In the genomic region with DNA sequence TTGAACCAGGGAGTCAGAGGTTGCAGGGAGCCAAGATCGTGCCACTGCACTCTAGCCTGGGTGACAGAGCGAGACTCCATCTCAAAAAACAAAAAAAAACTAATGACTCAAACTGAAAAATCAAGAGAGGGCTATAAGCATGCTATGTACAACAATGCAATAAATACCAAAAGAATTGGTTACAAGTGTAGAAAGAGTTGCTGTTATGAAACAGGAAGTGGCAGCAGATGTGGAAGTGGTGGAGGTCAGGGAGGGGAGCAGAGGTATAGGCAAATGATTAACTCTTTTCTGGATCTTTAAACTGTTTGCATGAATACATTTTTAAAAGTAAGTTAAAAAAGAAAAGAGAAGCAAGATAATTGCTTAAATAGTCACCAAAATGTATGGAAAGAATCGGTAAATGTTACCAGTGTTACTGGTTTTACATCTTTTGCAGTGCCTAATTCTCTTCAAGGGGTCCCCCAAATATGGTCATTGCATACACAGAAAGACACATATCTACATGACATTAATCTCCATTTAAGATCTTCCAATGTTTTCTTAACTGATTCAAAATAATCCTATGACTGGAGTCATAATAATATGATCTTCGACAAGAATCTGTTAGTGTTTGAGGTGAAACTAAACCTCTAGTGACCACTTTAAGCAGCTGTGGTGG, we compare ENCODE assay signal across 10 cellular contexts. TPM values are rescaled to one million over a fixed set of nuclear protein-coding genes. Genes with fewer than 3 reads are reported as not detected.
DNase-seq lines count a peak whose midpoint lies in the region; ATAC-seq and TF ChIP-seq lines count a peak whose summit lies in the region.
"Had no signal": no experiment of that assay in that cellular context is flagged by ENCODE, and none has a peak within 500 bp of the region (broad histone marks: within the 10 kb centered on the region; RNA-seq: fewer than 3 reads in every experiment).

No MANE protein-coding gene starts in this region.

- peaks cover 2% of the 10 kb centered on the region for H3K9me3 Mint-ChIP-seq in neural progenitor cell

- no peak overlapping the region for H3K9ac ChIP-seq in neural progenitor cell

- no peaks in the 10 kb centered on the region for H3K36me3 ChIP-seq in neural progenitor cell

- no peaks in the 10 kb centered on the region for H3K36me3 Mint-ChIP-seq in neural progenitor cell

- H4K20me1 ChIP-seq in neural progenitor cell (ENCODE audit: low read depth) = no peaks in the 10 kb centered on the region

- H3K27me3 ChIP-seq in neural progenitor cell = no peaks in the 10 kb centered on the region

- no peak overlapping the region for H3K27ac Mint-ChIP-seq in neural progenitor cell

- no peaks in the 10 kb centered on the region for H3K27me3 Mint-ChIP-seq in neural progenitor cell (ENCODE audit: insufficient read depth, low read depth)

- H3K79me2 ChIP-seq in neural progenitor cell (ENCODE audit: low read depth) = no peaks in the 10 kb centered on the region

- no peak overlapping the region for H3K4me3 ChIP-seq in neural progenitor cell
- H3K4me3 ChIP-seq: A549 had no signal

- TF ChIP-seq CTCF in neural progenitor cell (IDR thresholded peaks at IDR 0.05) = no peak

- H3K9me3 ChIP-seq in neural progenitor cell (ENCODE audit: low read depth) = no peaks in the 10 kb centered on the region
- H3K9me3 ChIP-seq: A549 had no signal

- DNase-seq in activated CD4-positive, CD25-positive, alpha-beta regulatory T cell treated with anti-CD3 and anti-CD28 coated beads, Interleukin-2, amount 50 U/mL, for 72 hours = no peak
- peak; percentile 92 for DNase-seq in MV-4-11 (lab: John Stamatoyannopoulos, UW)
- peak; percentile 24 for DNase-seq in glomerular visceral epithelial cell (ENCODE audit: extremely low spot score)
- no peak for DNase-seq in A172 (ENCODE audit: low spot score)
- no peak for DNase-seq in DMS 273 (lab: John Stamatoyannopoulos, UW; ENCODE audit: unreplicated experiment)
- no peak for DNase-seq in neural progenitor cell (ENCODE audit: low spot score)

- ATAC-seq in activated CD4-positive, CD25-positive, alpha-beta regulatory T cell treated with anti-CD3 and anti-CD28 coated beads, Interleukin-2, amount 50 U/mL, for 24 hours = peak; percentile 56 to 80
- peak; percentile 100 for ATAC-seq in HG02623 (IDR thresholded peaks at IDR 0.05; ENCODE audit: unreplicated experiment)
- ATAC-seq: A549 had no signal

- H2AFZ ChIP-seq in neural progenitor cell (replicated peaks) = no peak overlapping the region

- H3K27ac ChIP-seq in neural progenitor cell = no peak overlapping the region
- H3K27ac ChIP-seq: A549 had no signal

- no peaks in the 10 kb centered on the region for H3F3A ChIP-seq in neural progenitor cell (ENCODE audit: low read depth)

- no peak overlapping the region for H3K4me2 ChIP-seq in neural progenitor cell
- H3K4me2 ChIP-seq: A549 had no signal

- H3K4me1 Mint-ChIP-seq in neural progenitor cell = peaks cover 6% of the 10 kb centered on the region

- H3K4me1 ChIP-seq in neural progenitor cell = no peaks in the 10 kb centered on the region
- H3K4me1 ChIP-seq: A549 had no signal

- no peak overlapping the region for H3K4me3 Mint-ChIP-seq in neural progenitor cell

RNA-seq across cellular contexts. Expression of a gene that starts 15.0 kb away (rescaled TPM):
- total RNA-seq in A172 (2014; rRNA removed; shearing (Covaris generic)) = not detected in 2 replicates
- 1.3 TPM in 1 of 2 replicates, not detected in the other for total RNA-seq in neural progenitor cell (ENCODE audit: low replicate concordance)

RNA-seq across cellular contexts. Expression of a gene that starts 35.3 kb away (rescaled TPM):
- total RNA-seq in A172 (2014; rRNA removed; shearing (Covaris generic)) = 3.8 and 4.1 TPM in 2 replicates
- 0.07 and 0.09 TPM in 2 replicates for total RNA-seq in neural progenitor cell (ENCODE audit: low replicate concordance)
- total RNA-seq: T-helper 2 cell treated with Interferon-gamma antibody and Interleukin-4, amounts not matched to agents 100 ng/mL and 5 ng/mL, for 36 hours had no signal

Comparison
In these comparisons a context has a peak if more than half of its experiments do, and no peak if none do; other contexts are left out.
1. DNase-seq: peak in MV-4-11 (single experiment) and glomerular visceral epithelial cell (single experiment); none in activated CD4-positive, CD25-positive, alpha-beta regulatory T cell treated with anti-CD3 and anti-CD28 coated beads, Interleukin-2, amount 50 U/mL, for 72 hours (single experiment), A172 (single experiment), DMS 273 (single experiment) and neural progenitor cell (single experiment).